ENCODE assay signal across 8 cellular contexts in the genomic region with DNA sequence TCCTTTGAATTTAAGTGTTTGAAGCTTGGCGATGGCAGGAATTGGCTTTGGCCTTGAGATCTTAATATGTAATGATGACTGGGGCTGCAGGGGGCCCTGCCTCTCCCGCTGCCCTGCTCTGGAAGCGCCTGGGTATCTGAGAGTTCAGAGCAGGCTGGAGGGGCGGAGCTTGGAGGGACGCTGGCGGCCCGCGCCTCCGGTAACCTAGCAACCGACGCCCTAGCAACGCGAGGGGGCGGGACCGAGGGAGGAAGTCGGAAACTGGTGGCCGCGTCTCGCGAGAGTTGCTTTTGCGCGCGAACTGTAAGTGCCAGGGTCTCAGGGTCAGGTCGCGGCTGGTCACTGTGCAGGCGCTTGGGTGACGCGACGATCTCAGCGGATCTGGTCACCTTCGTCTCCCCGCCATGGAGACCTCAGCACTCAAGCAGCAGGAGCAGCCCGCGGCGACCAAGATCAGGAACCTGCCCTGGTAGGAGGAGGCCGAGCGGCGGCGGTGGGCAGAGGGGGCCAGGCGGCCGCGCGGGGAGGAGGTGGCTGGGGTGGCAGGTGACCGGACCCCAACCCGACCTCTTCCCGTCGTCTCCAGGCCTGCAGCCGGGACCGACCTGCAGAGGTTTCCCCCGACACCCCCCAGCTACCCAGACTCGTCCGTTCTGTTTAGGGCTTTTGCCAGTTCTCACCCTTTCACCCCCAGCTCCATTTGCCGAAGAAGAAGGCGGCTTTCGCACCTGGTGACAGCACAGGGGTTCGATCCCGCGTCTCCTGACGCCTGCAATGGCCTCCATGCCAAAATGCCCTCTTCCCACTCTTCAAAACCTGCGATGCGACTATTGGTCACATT. TPM values are rescaled to one million over a fixed set of nuclear protein-coding genes. Genes with fewer than 3 reads are reported as not detected.
DNase-seq lines count a peak whose midpoint lies in the region; ATAC-seq and TF ChIP-seq lines count a peak whose summit lies in the region.

A gene with protein sequence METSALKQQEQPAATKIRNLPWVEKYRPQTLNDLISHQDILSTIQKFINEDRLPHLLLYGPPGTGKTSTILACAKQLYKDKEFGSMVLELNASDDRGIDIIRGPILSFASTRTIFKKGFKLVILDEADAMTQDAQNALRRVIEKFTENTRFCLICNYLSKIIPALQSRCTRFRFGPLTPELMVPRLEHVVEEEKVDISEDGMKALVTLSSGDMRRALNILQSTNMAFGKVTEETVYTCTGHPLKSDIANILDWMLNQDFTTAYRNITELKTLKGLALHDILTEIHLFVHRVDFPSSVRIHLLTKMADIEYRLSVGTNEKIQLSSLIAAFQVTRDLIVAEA (plus strand): TSS at position 280 of the 841 bp plus-strand sequence. CDS start 125 bp downstream, at position 405.

- CTCF ChIA-PET in T-cell (lab: Charles Lee), result interaction anchor here (0.7 to 1.0 kb wide), 4 partner anchors 36 to 360 kb away, joined by 3 to 6 read pairs (median 4); a partner anchor contains a TSS

- H3K4me1 ChIP-seq in adipocyte (ENCODE audit: control insufficient read depth, insufficient read depth, low read length) (peaks cover 8% of the 10 kb centered on the region), heart left ventricle (peaks cover 0 to 19% (median 10%) of the 10 kb centered on the region in 12 donors), upper lobe of left lung (peaks cover 7 to 17% (median 13%) of the 10 kb centered on the region in 4 donors)

- no peaks in the 10 kb centered on the region for H3K9me3 Mint-ChIP-seq in T-cell

- H3K9ac ChIP-seq in adipocyte (ENCODE audit: low read length), result peak within 1 kb of the TSS; percentile 87

- peak within 1 kb of the TSS; percentile 72 to 73 for H3K27ac Mint-ChIP-seq in T-cell

- peaks cover 20% of the 10 kb centered on the region for H3K36me3 Mint-ChIP-seq in T-cell

- DNase-seq in GM13976 (ENCODE audit: low spot score) (peak; percentile 99), NCI-H146 (lab: John Stamatoyannopoulos, UW) (peak; percentile 99), T-cell (peak; percentile 93 to 98 (median 96)), adipocyte (ENCODE audit: low read depth) (peak; percentile 100), heart left ventricle (peak; percentile 98 to 99 (median 99)), posterior cingulate gyrus (peak; percentile 92 to 99 (median 97)), upper lobe of left lung (peak; percentile 98)

- H3K4me3 ChIP-seq in adipocyte (ENCODE audit: low read length) (peak within 1 kb of the TSS; percentile 87), heart left ventricle (peak within 1 kb of the TSS; percentile 73 to 99 (median 88)), upper lobe of left lung (peak within 1 kb of the TSS; percentile 74 to 98 (median 92))

- no peaks in the 10 kb centered on the region for H3K27me3 Mint-ChIP-seq in T-cell

- TF ChIP-seq CTCF in GM13976 (IDR thresholded peaks at IDR 0.05; ENCODE audit: borderline replicate concordance, control extremely low read depth, extremely low read depth, insufficient read depth, missing control alignments), result no peak
- TF ChIP-seq CTCF in heart left ventricle (IDR thresholded peaks at IDR 0.05), result peak in 1 of 12 donors; percentile 4
- no peak for TF ChIP-seq CTCF in upper lobe of left lung (IDR thresholded peaks at IDR 0.05)

- H3K36me3 ChIP-seq in adipocyte (ENCODE audit: control insufficient read depth, insufficient read depth, low read length, severe bottlenecking), result peaks cover 18% of the 10 kb centered on the region
- peaks cover 0 to 31% (median 21%) of the 10 kb centered on the region in 9 donors for H3K36me3 ChIP-seq in heart left ventricle
- H3K36me3 ChIP-seq in upper lobe of left lung, result peaks cover 5 to 28% (median 15%) of the 10 kb centered on the region in 4 donors

- no peak for TF ChIP-seq EP300 in upper lobe of left lung (IDR thresholded peaks at IDR 0.05)

- POLR2A ChIA-PET in T-cell (lab: Charles Lee), result interaction anchor here in 1 of 2 donors (0.6 to 0.7 kb wide), 2 partner anchors 47 to 119 kb away, joined by 5 to 7 read pairs; a partner anchor contains a TSS

- peaks cover 20 to 22% (median 20%) of the 10 kb centered on the region in 3 donors for H3K4me1 Mint-ChIP-seq in T-cell

- intact Hi-C loops in heart left ventricle (cut with DNase I), result loop anchor here in 4 of 10 donors (1.0 to 10.0 kb wide), 5 partner anchors 44 to 142 kb away; a partner anchor contains a TSS
- intact Hi-C loops in posterior cingulate gyrus (cut with DNase I), result loop anchor here (5.0 kb wide), 1 partner anchor 46 kb away; a partner anchor contains a TSS

- in situ Hi-C loops in GM13976 (cut with MboI; ENCODE audit: low sequenced_read_pairs, unreplicated experiment), result no loop called here

- 0 to 1% (median 0%) methylated on average over 50 to 61 of the region's 61 CpGs for WGBS in heart left ventricle, 4 donors
- 1% methylated on average over 30 to 44 of the region's 61 CpGs for WGBS in upper lobe of left lung, 2 donors

- TF ChIP-seq POLR2A in heart left ventricle (IDR thresholded peaks at IDR 0.05) (peak in 1 of 2 donors; percentile 20), upper lobe of left lung (IDR thresholded peaks at IDR 0.05) (peak in 2 of 4 donors; percentile 34 to 36)

- peak within 1 kb of the TSS in 7 of 12 donors; percentile 5 to 73 (median 55) for H3K27ac ChIP-seq in heart left ventricle
- peak within 1 kb of the TSS; percentile 53 to 78 (median 68) for H3K27ac ChIP-seq in upper lobe of left lung

- H3K9me3 ChIP-seq in adipocyte (ENCODE audit: control insufficient read depth, low read length) (no peaks in the 10 kb centered on the region), heart left ventricle (no peaks in the 10 kb centered on the region), upper lobe of left lung (no peaks in the 10 kb centered on the region)

- H3K27me3 ChIP-seq in adipocyte (replicated peaks; ENCODE audit: control insufficient read depth, insufficient read depth, low read length), result no peaks in the 10 kb centered on the region
- H3K27me3 ChIP-seq in heart left ventricle, result no peaks in the 10 kb centered on the region
- H3K27me3 ChIP-seq in upper lobe of left lung, result no peaks in the 10 kb centered on the region

- peak within 1 kb of the TSS; percentile 83 to 92 (median 87) for H3K4me3 Mint-ChIP-seq in T-cell

- ATAC-seq in HG02852 (IDR thresholded peaks at IDR 0.05; ENCODE audit: unreplicated experiment) (peak; percentile 99), T-cell (replicated peaks in 1 of 4) (peak; percentile 98 to 99 (median 99)), heart left ventricle (peak; percentile 99 to 100 (median 100)), upper lobe of left lung (ENCODE audit: low FRiP score in 2 of 2) (peak; percentile 97 to 99)

RNA-seq across cellular contexts. Expression of the gene that starts here (rescaled TPM):
- total RNA-seq in T-cell (10 to 100 TPM; 12.4 to 16.3 (median 13.5) TPM), heart left ventricle (1 to 10 TPM; 3.5 to 6.9 (median 4.7) TPM), upper lobe of left lung (10 to 100 TPM in 1 of 6 donors, 1 to 10 TPM in 5; 5.0 to 10.5 (median 7.1) TPM)
- polyA plus RNA-seq in heart left ventricle, result 1 to 10 TPM; 2.3 to 8.2 TPM

Comparison
In these comparisons a context has a peak if more than half of its experiments do, and no peak if none do; other contexts are left out.
1. Peak in every context shown above with its lines: DNase-seq, ATAC-seq, H3K4me3 ChIP-seq and H3K27ac ChIP-seq.